In the genomic region with DNA sequence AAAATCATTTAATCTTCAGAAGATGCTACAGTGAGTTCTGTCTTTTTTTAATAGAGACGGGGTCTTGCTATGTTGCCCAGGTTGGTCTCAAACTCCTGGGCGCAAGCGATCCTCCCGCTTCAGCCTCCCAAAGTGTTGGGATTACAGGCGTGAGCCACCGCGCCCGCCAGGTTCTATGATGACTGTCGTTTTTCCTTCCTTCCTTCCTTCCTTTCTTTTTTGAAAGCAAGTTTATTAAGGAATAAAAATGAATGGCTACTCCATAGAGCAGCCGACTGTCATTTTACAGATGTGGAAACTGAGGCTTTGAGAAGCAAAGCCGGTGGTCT, we compare ENCODE assay signal across 9 cellular contexts. TPM values are rescaled to one million over a fixed set of nuclear protein-coding genes. Genes with fewer than 3 reads are reported as not detected.
DNase-seq lines count a peak whose midpoint lies in the region; ATAC-seq and TF ChIP-seq lines count a peak whose summit lies in the region.
"Had no signal": no experiment of that assay in that cellular context is flagged by ENCODE, and none has a peak within 500 bp of the region (broad histone marks: within the 10 kb centered on the region; RNA-seq: fewer than 3 reads in every experiment).

No MANE protein-coding gene starts in this region.

- WGBS in heart left ventricle, 4 donors = 52 to 66% (median 59%) methylated on average over 11 of the region's 11 CpGs
- 88% methylated on average over 7 of the region's 11 CpGs for WGBS in mesenchymal stem cell

- no peak for TF ChIP-seq POLR2A in heart left ventricle (IDR thresholded peaks at IDR 0.05)

- H2AFZ ChIP-seq in mesenchymal stem cell (ENCODE audit: low read depth, low read length) = no peak overlapping the region

- H3K4me1 ChIP-seq in heart left ventricle (peaks cover 0 to 36% (median 23%) of the 10 kb centered on the region in 12 donors), ascending aorta (peaks cover 10 to 24% of the 10 kb centered on the region in 2 donors), mesenchymal stem cell (ENCODE audit: control insufficient read depth, insufficient read depth, low read depth, low read length) (peaks cover 35% of the 10 kb centered on the region), upper lobe of right lung (peaks cover 18% of the 10 kb centered on the region)

- DNase-seq in heart left ventricle = no peak
- no peak for DNase-seq in left ventricle myocardium superior
- no peak for DNase-seq in ascending aorta (ENCODE audit: low spot score in 2 of 2)
- no peak for DNase-seq in mesenchymal stem cell
- no peak for DNase-seq in upper lobe of right lung
- no peak for DNase-seq in KBM-7
- DNase-seq in A172 (ENCODE audit: low spot score) = no peak
- DNase-seq: GOT3 had no signal

- no peak overlapping the region for H3K14ac ChIP-seq in mesenchymal stem cell (ENCODE audit: low read length in 2 of 2)

- H3K27ac ChIP-seq in heart left ventricle = peak overlapping the region in 6 of 12 donors; percentile 66 to 87 (median 76)
- no peak overlapping the region for H3K27ac ChIP-seq in ascending aorta
- H3K27ac ChIP-seq in mesenchymal stem cell (ENCODE audit: low read length, poor library complexity, severe bottlenecking) = no peak overlapping the region
- no peak overlapping the region for H3K27ac ChIP-seq in upper lobe of right lung

- H3K18ac ChIP-seq in mesenchymal stem cell (ENCODE audit: low read depth in 1 of 2, low read length in 2 of 2) = no peak overlapping the region

- peaks cover 0 to 3% (median 0%) of the 10 kb centered on the region in 9 donors for H3K36me3 ChIP-seq in heart left ventricle
- no peaks in the 10 kb centered on the region for H3K36me3 ChIP-seq in ascending aorta
- H3K36me3 ChIP-seq in mesenchymal stem cell (ENCODE audit: control insufficient read depth in 1 of 2, insufficient read depth in 2 of 2, low read depth in 1 of 2, low read length in 2 of 2) = peaks cover 0 to 21% of the 10 kb centered on the region in 2 experiments
- H3K36me3 ChIP-seq in upper lobe of right lung = no peaks in the 10 kb centered on the region

- TF ChIP-seq CTCF in heart left ventricle (IDR thresholded peaks at IDR 0.05) (peak in 1 of 12 donors; percentile 21), ascending aorta (IDR thresholded peaks at IDR 0.05) (no peak), upper lobe of right lung (IDR thresholded peaks at IDR 0.05) (no peak)

- H3K27me3 ChIP-seq in heart left ventricle = peaks cover 0 to 25% (median 0%) of the 10 kb centered on the region in 9 donors
- no peaks in the 10 kb centered on the region for H3K27me3 ChIP-seq in ascending aorta
- H3K27me3 ChIP-seq in mesenchymal stem cell (ENCODE audit: control insufficient read depth in 1 of 2, insufficient read depth in 1 of 2, low read length in 2 of 2) = no peaks in the 10 kb centered on the region
- H3K27me3 ChIP-seq in upper lobe of right lung = peaks cover 5% of the 10 kb centered on the region

- H3K9ac ChIP-seq in mesenchymal stem cell (ENCODE audit: low read length) = peak overlapping the region; percentile 51

- H2BK5ac ChIP-seq in mesenchymal stem cell (ENCODE audit: low read depth, low read length, poor library complexity, severe bottlenecking) = no peak overlapping the region

- no peak overlapping the region for H2BK120ac ChIP-seq in mesenchymal stem cell (ENCODE audit: low read depth, low read length)

- no peak overlapping the region for H2BK15ac ChIP-seq in mesenchymal stem cell (ENCODE audit: low read depth, poor library complexity, severe bottlenecking)

- peak overlapping the region; percentile 88 for H3K4me2 ChIP-seq in mesenchymal stem cell (ENCODE audit: low read length, poor library complexity, severe bottlenecking)

- no peak overlapping the region for H2AK5ac ChIP-seq in mesenchymal stem cell (ENCODE audit: low read length, severe bottlenecking)

- in situ Hi-C loops in KBM-7 (cut with MboI; ENCODE audit: low pct_unique_long_range_greater_than_20kb, low sequenced_read_pairs) = no loop called here

- peaks cover 10% of the 10 kb centered on the region for H3K79me1 ChIP-seq in mesenchymal stem cell (replicated peaks; ENCODE audit: low read length, poor library complexity, severe bottlenecking)

- H3K9me3 ChIP-seq in heart left ventricle (no peaks in the 10 kb centered on the region), ascending aorta (no peaks in the 10 kb centered on the region), mesenchymal stem cell (ENCODE audit: control insufficient read depth, low read length) (no peaks in the 10 kb centered on the region), upper lobe of right lung (no peaks in the 10 kb centered on the region)

- H3K4me3 ChIP-seq in heart left ventricle (peak overlapping the region in 10 of 12 donors; percentile 64 to 78 (median 72)), ascending aorta (peak overlapping the region; percentile 78 to 92), mesenchymal stem cell (ENCODE audit: insufficient read depth in 1 of 2, low read depth in 1 of 2, low read length in 2 of 2) (peak overlapping the region in 1 of 2 experiments; percentile 82), upper lobe of right lung (peak overlapping the region; percentile 66)

- ATAC-seq in heart left ventricle = no peak
- ATAC-seq in left ventricle myocardium superior = no peak
- ATAC-seq in upper lobe of right lung = no peak
- no peak for ATAC-seq in HG02588 (IDR thresholded peaks at IDR 0.05; ENCODE audit: unreplicated experiment)

- intact Hi-C loops in heart left ventricle (cut with DNase I) = loop anchor here in 5 of 10 donors (5.0 to 10.0 kb wide), 4 partner anchors 85 to 127 kb away; a partner anchor contains a TSS
- intact Hi-C loops in left ventricle myocardium superior (cut with micrococcal nuclease) = no loop called here
- intact Hi-C loops in ascending aorta (cut with DNase I) = no loop called here
- intact Hi-C loops in upper lobe of right lung (cut with DNase I) = no loop called here

- H4K91ac ChIP-seq in mesenchymal stem cell (ENCODE audit: low read length) = no peak overlapping the region

- peak overlapping the region; percentile 72 for H4K8ac ChIP-seq in mesenchymal stem cell (ENCODE audit: low read length)

- H2BK12ac ChIP-seq in mesenchymal stem cell (ENCODE audit: low read length in 2 of 2) = no peak overlapping the region

- H3K23ac ChIP-seq in mesenchymal stem cell (ENCODE audit: low read length in 2 of 2) = no peak overlapping the region

- H3K4ac ChIP-seq in mesenchymal stem cell (ENCODE audit: low read depth in 1 of 2, low read length in 2 of 2) = no peak overlapping the region

RNA-seq across cellular contexts. Expression of a gene that starts 0.5 kb away (rescaled TPM):
- 100 to 1,000 TPM in 1 of 9 donors, 10 to 100 TPM in 8; 35.9 to 167 (median 62.5) TPM for total RNA-seq in heart left ventricle
- 100 to 1,000 TPM in 1 of 2 donors, 10 to 100 TPM in 1; 21.9 to 180 TPM for polyA plus RNA-seq in heart left ventricle
- total RNA-seq in left ventricle myocardium superior = 92.5 TPM
- 56.4 TPM for total RNA-seq in ascending aorta
- polyA plus RNA-seq in mesenchymal stem cell (2013, experiment 1 of 2) = 33.5 TPM
- polyA plus RNA-seq in mesenchymal stem cell (2013, experiment 2 of 2) = 34.5 TPM
- total RNA-seq in upper lobe of right lung = 7.1 TPM
- total RNA-seq in A172 (2014; rRNA removed; shearing (Covaris generic)) = 101 and 117 TPM in 2 replicates

RNA-seq across cellular contexts. Expression of a gene that starts 5.5 kb away (rescaled TPM):
- total RNA-seq in heart left ventricle (100 to 1,000 TPM in 1 of 9 donors, 10 to 100 TPM in 8; 36.8 to 124 (median 78.5) TPM), left ventricle myocardium superior (96.7 TPM), ascending aorta (15.8 TPM), upper lobe of right lung (98.7 TPM)
- 100 to 1,000 TPM in 1 of 2 donors, 10 to 100 TPM in 1; 65.8 to 128 TPM for polyA plus RNA-seq in heart left ventricle
- polyA plus RNA-seq in mesenchymal stem cell (2013, experiment 1 of 2) = 65.2 TPM
- 66.2 TPM for polyA plus RNA-seq in mesenchymal stem cell (2013, experiment 2 of 2)
- 84.8 and 110 TPM in 2 replicates for total RNA-seq in A172 (2014; rRNA removed; shearing (Covaris generic))

RNA-seq across cellular contexts. Expression of a gene that starts 18.1 kb away (rescaled TPM):
- total RNA-seq in heart left ventricle (100 to 1,000 TPM; 205 to 717 (median 336) TPM), left ventricle myocardium superior (461 TPM), ascending aorta (216 TPM), upper lobe of right lung (78.2 TPM)
- 100 to 1,000 TPM; 251 to 634 TPM for polyA plus RNA-seq in heart left ventricle
- 54.3 TPM for polyA plus RNA-seq in mesenchymal stem cell (2013, experiment 1 of 2)
- 52.4 TPM for polyA plus RNA-seq in mesenchymal stem cell (2013, experiment 2 of 2)
- total RNA-seq in A172 (2014; rRNA removed; shearing (Covaris generic)) = 169 and 186 TPM in 2 replicates

RNA-seq across cellular contexts. Expression of a gene that starts 36.3 kb away (rescaled TPM):
- total RNA-seq in heart left ventricle = 1,000 to 10,000 TPM in 2 of 9 donors, 100 to 1,000 TPM in 7; 468 to 2,348 (median 669) TPM
- polyA plus RNA-seq in heart left ventricle = 1,000 to 10,000 TPM; 2,165 to 2,683 TPM
- 625 TPM for total RNA-seq in left ventricle myocardium superior
- total RNA-seq in ascending aorta = 3,111 TPM
- 2,213 TPM for polyA plus RNA-seq in mesenchymal stem cell (2013, experiment 1 of 2)
- polyA plus RNA-seq in mesenchymal stem cell (2013, experiment 2 of 2) = 2,093 TPM
- total RNA-seq in upper lobe of right lung = 841 TPM
- total RNA-seq in A172 (2014; rRNA removed; shearing (Covaris generic)) = 2,554 and 2,923 TPM in 2 replicates

RNA-seq across cellular contexts. Expression of a gene that starts 48.1 kb away (rescaled TPM):
- total RNA-seq in heart left ventricle (under 1 TPM in 8 of 9 donors, not detected in 1; 0.04 to 0.72 (median 0.14) TPM), left ventricle myocardium superior (0.17 TPM), ascending aorta (not detected), upper lobe of right lung (0.20 TPM)
- polyA plus RNA-seq in heart left ventricle = under 1 TPM; 0.07 to 0.08 TPM
- 0.23 TPM for polyA plus RNA-seq in mesenchymal stem cell (2013, experiment 1 of 2)
- polyA plus RNA-seq in mesenchymal stem cell (2013, experiment 2 of 2) = 0.23 TPM
- 0.79 and 5.5 TPM in 2 replicates for total RNA-seq in A172 (2014; rRNA removed; shearing (Covaris generic))
